23 cellular contexts compared by ENCODE assay signal in genomic region chr10:32891261-32891660, GRCh38.
"Had no signal": no experiment of that assay in that cellular context is flagged by ENCODE, and none has a peak within 500 bp of the region (broad histone marks: within the 10 kb centered on the region; RNA-seq: fewer than 3 reads in every experiment).

No MANE protein-coding gene starts in this region.

- DNase-seq: activated CD4-positive, alpha-beta T cell treated with anti-CD3 and anti-CD28 coated beads, Interleukin-2, amount 10 ng/mL, durations not matched to agents 24 days and 14 days; activated CD8-positive, alpha-beta memory T cell treated with anti-CD3 and anti-CD28 coated beads, Interleukin-2, amount 10 ng/mL, durations not matched to agents 7 days and 5 days; activated CD8-positive, alpha-beta T cell treated with anti-CD3 and anti-CD28 coated beads for 36 hours; activated gamma-delta T cell treated with Interleukin-2 at 50 U/mL for 16 hours; activated T-cell treated with anti-CD3 and anti-CD28 coated beads for 4 hours; anterior cingulate cortex; caudate nucleus; dermis blood vessel endothelial cell; effector CD8-positive, alpha-beta T cell; heart left ventricle; lower lobe of right lung; naive B cell; occipital lobe; stimulated activated CD4-positive, alpha-beta T cell treated with anti-CD3 and anti-CD28 coated beads, Interleukin-15, amount 100 ng/mL, for 24 hours; stomach; trophoblast cell; uterus had no signal

- H3K27me3 ChIP-seq: esophagus muscularis mucosa, gastroesophageal sphincter, heart left ventricle, stomach, uterus had no signal

- ATAC-seq: activated CD8-positive, alpha-beta memory T cell treated with anti-CD3 and anti-CD28 coated beads, Interleukin-2, amount 10 ng/mL, durations not matched to agents 7 days and 5 days; activated CD8-positive, alpha-beta T cell treated with anti-CD3 and anti-CD28 coated beads for 36 hours; gastroesophageal sphincter; left lobe of liver; sciatic nerve; stimulated activated memory B cell treated with anti-CD40 and anti-IgM and Interleukin-4, amounts not matched to agents 10 μg/mL and 1 μg/mL and 100 μg/mL, for 72 hours had no signal

- H3K27ac ChIP-seq: esophagus muscularis mucosa, gastroesophageal sphincter, heart left ventricle, lower lobe of right lung, stomach, uterus had no signal

- H3K4me3 ChIP-seq: esophagus muscularis mucosa, gastroesophageal sphincter, heart left ventricle, lower lobe of right lung, smooth muscle cell, stomach, uterus had no signal

- H3K36me3 ChIP-seq: uterus had no signal

- H3K4me1 ChIP-seq: esophagus muscularis mucosa, gastroesophageal sphincter, heart left ventricle, lower lobe of right lung, stomach, uterus had no signal

- H3K9me3 ChIP-seq: esophagus muscularis mucosa, gastroesophageal sphincter, heart left ventricle, lower lobe of right lung, stomach, uterus had no signal
